In genomic region chr6:142013286-142013685, GRCh38 we compare ENCODE assay signal across 9 cellular contexts.
A peak's percentile ranks its signal among the peaks of the same experiment; 100 is the strongest.
DNase-seq lines count a peak whose midpoint lies in the region; ATAC-seq and TF ChIP-seq lines count a peak whose summit lies in the region.
"Had no signal": no experiment of that assay in that cellular context is flagged by ENCODE, and none has a peak within 500 bp of the region (broad histone marks: within the 10 kb centered on the region; RNA-seq: fewer than 3 reads in every experiment).

No MANE protein-coding gene starts in this region.

- H3K27ac ChIP-seq in left ventricle myocardium inferior (replicated peaks) = no peak overlapping the region
- H3K27ac ChIP-seq: coronary artery had no signal

- H3K4me3 ChIP-seq in fibroblast of mammary gland (ENCODE audit: control insufficient read depth, low read depth, low read length) = no peak overlapping the region
- H3K4me3 ChIP-seq in left ventricle myocardium inferior = no peak overlapping the region
- H3K4me3 ChIP-seq: coronary artery had no signal

- H3K9me3 ChIP-seq in left ventricle myocardium inferior (replicated peaks) = peaks cover 9% of the 10 kb centered on the region

- peak; percentile 75 for DNase-seq in Daoy (ENCODE audit: low read depth)
- DNase-seq in HPDE6-E6E7 (ENCODE audit: extremely low spot score) = peak; percentile 52
- peak; percentile 92 for DNase-seq in fibroblast of mammary gland (ENCODE audit: low read depth)
- no peak for DNase-seq in amygdala (lab: John Stamatoyannopoulos, UW)
- DNase-seq in left ventricle myocardium inferior = no peak
- DNase-seq in SHP77 (lab: John Stamatoyannopoulos, UW) = no peak
- DNase-seq in activated CD4-positive, alpha-beta T cell treated with anti-CD3 and anti-CD28 coated beads, Interleukin-2, amount 50 U/mL, for 4 hours = no peak

- peaks cover 5% of the 10 kb centered on the region for H3K27me3 ChIP-seq in left ventricle myocardium inferior (ENCODE audit: low read depth)

- H3K4me1 ChIP-seq in left ventricle myocardium inferior = no peaks in the 10 kb centered on the region

- peak; percentile 85 for ATAC-seq in GM21529 (IDR thresholded peaks at IDR 0.05; ENCODE audit: unreplicated experiment)

- TF ChIP-seq CTCF in fibroblast of mammary gland (conservative IDR thresholded peaks at IDR 0.05; ENCODE audit: control insufficient read depth, insufficient read depth, low read depth, low read length) (no peak), left ventricle myocardium inferior (IDR thresholded peaks at IDR 0.05; ENCODE audit: borderline replicate concordance) (no peak)

- no peaks in the 10 kb centered on the region for H3K36me3 ChIP-seq in left ventricle myocardium inferior

- intact Hi-C loops in left ventricle myocardium inferior (cut with micrococcal nuclease) = no loop called here

Comparison
In these comparisons a context has a peak if more than half of its experiments do, and no peak if none do; other contexts are left out.
1. DNase-seq: peak in Daoy (single experiment), HPDE6-E6E7 (single experiment) and fibroblast of mammary gland (single experiment); none in amygdala (0 of 56), left ventricle myocardium inferior (single experiment), SHP77 (0 of 2) and activated CD4-positive, alpha-beta T cell treated with anti-CD3 and anti-CD28 coated beads, Interleukin-2, amount 50 U/mL, for 4 hours (0 of 2).